8 cellular contexts compared by ENCODE assay signal in genomic region chr9:83980395-83981125, GRCh38. TPM values are rescaled to one million over a fixed set of nuclear protein-coding genes. Genes with fewer than 3 reads are reported as not detected.
DNase-seq lines count a peak whose midpoint lies in the region; ATAC-seq, FAIRE-seq and TF ChIP-seq lines count a peak whose summit lies in the region.

Gene RMI1 (plus strand): TSS chr9:83980805. CDS start chr9:84000987, 20,182 bp downstream.

- no peaks in the 10 kb centered on the region for H3K27me3 ChIP-seq in BJ (ENCODE audit: control insufficient read depth, insufficient read depth, low read length)
- no peaks in the 10 kb centered on the region for H3K27me3 ChIP-seq in colonic mucosa

- TF ChIP-seq CTCF in BJ (IDR thresholded peaks at IDR 0.05; ENCODE audit: insufficient read depth, low read depth, low read length), result 0 out of 2 replicates have a peak, but pooled peaks have one; percentile 25
- TF ChIP-seq CTCF in colonic mucosa (IDR thresholded peaks at IDR 0.05), result no peak

- POLR2A ChIA-PET in BJ (lab: Charles Lee), result interaction anchor here (0.6 to 1.0 kb wide), 3 partner anchors 21 to 201 kb away, joined by 4 to 5 read pairs (median 4); no protein-coding TSS in a partner anchor

- peak within 1 kb of the TSS; percentile 92 to 100 for H3K9ac ChIP-seq in colonic mucosa (ENCODE audit: low read depth in 2 of 2, low read length in 2 of 2)

- peak within 1 kb of the TSS; percentile 98 for H3K27ac ChIP-seq in colonic mucosa

- H3K36me3 ChIP-seq in BJ (ENCODE audit: control insufficient read depth, insufficient read depth, low read length), result peaks cover 3% of the 10 kb centered on the region
- H3K36me3 ChIP-seq in colonic mucosa, result no peaks in the 10 kb centered on the region

- ATAC-seq in HG03457 (IDR thresholded peaks at IDR 0.05; ENCODE audit: unreplicated experiment), result peak; percentile 53
- peak; percentile 83 for ATAC-seq in left colon

- no peaks in the 10 kb centered on the region for H3K9me3 ChIP-seq in colonic mucosa

- peak; percentile 76 for DNase-seq in BJ (ENCODE audit: low read depth)
- DNase-seq in GM19239 (ENCODE audit: insufficient read length, low spot score), result peak; percentile 62
- peak; percentile 34 for DNase-seq in NCI-H524 treated with DMSO at 0.1 percent for 48 hours (lab: John Stamatoyannopoulos, UW)
- peak; percentile 100 for DNase-seq in activated CD4-positive, alpha-beta T cell treated with anti-CD3 and anti-CD28 coated beads for 48 hours
- peak; percentile 100 for DNase-seq in colonic mucosa
- peak; percentile 99 to 100 for DNase-seq in left colon
- DNase-seq in stimulated activated CD4-positive, alpha-beta T cell treated with anti-CD3 and anti-CD28 coated beads, Interleukin-1b, Interleukin-23, amount 100 ng/mL, for 48 hours, result peak; percentile 99

- peaks cover 7% of the 10 kb centered on the region for H3K4me1 ChIP-seq in colonic mucosa

- peak within 1 kb of the TSS; percentile 100 for H3K4me3 ChIP-seq in BJ (ENCODE audit: low read depth, low read length)
- peak within 1 kb of the TSS; percentile 59 for H3K4me3 ChIP-seq in colonic mucosa

- FAIRE-seq in GM19239 (lab: Jason Lieb, UNC), result peak; percentile 91

- intact Hi-C loops in colonic mucosa (cut with DNase I) (loop anchor here (10.0 kb wide), 1 partner anchor 164 kb away; no protein-coding TSS in a partner anchor), left colon (cut with DNase I, micrococcal nuclease) (no loop called here)

- CTCF ChIA-PET in BJ (lab: Yijun Ruan, JAX), result interaction anchor here (0.5 to 1.8 kb wide), 6 partner anchors 192 to 345 kb away, joined by 3 to 13 read pairs (median 3); no protein-coding TSS in a partner anchor

RNA-seq across cellular contexts. Expression of gene RMI1, which starts in this region (rescaled TPM):
- 0.76 and 2.6 TPM in 2 replicates for polyA plus RNA-seq in BJ (2011; rRNA removed)
- 1.4 and 3.2 TPM in 2 replicates for polyA minus RNA-seq in BJ (2011; rRNA and poly(A)+ RNA removed)
- total RNA-seq in colonic mucosa (10 to 100 TPM in 1 of 2 donors, 1 to 10 TPM in 1; 9.6 to 16.9 TPM), left colon (10 to 100 TPM in 1 of 2 donors, 1 to 10 TPM in 1; 9.4 to 13.1 TPM)

Comparison
In these comparisons a context has a peak if more than half of its experiments do, and no peak if none do; other contexts are left out.
1. Peak in every context shown above with its lines: DNase-seq, ATAC-seq, H3K4me3 ChIP-seq and H3K27ac ChIP-seq.
2. DNase-seq: peak in every context shown above with its lines; median percentile 100 in activated CD4-positive, alpha-beta T cell treated with anti-CD3 and anti-CD28 coated beads for 48 hours; 100 in colonic mucosa; 100 in left colon; 99 in stimulated activated CD4-positive, alpha-beta T cell treated with anti-CD3 and anti-CD28 coated beads, Interleukin-1b, Interleukin-23, amount 100 ng/mL, for 48 hours; 76 in BJ; 62 in GM19239; 34 in NCI-H524 treated with DMSO at 0.1 percent for 48 hours.